ENCODE assay signal across 1 cellular context in genomic region chr4:5037553-5038551, GRCh38.
TF ChIP-seq lines count a peak whose summit lies in the region.

No MANE protein-coding gene starts in this region.

TF ChIP-seq in HepG2, 621 proteins besides CTCF, POLR2A, EP300 and RAD21 (continued from another document):
- TF ChIP-seq ZNF576 (CRISPR knock-in tag; IDR thresholded peaks at IDR 0.05) = no peak
TF ChIP-seq in HepG2: peak in this region for 2.
